16 cellular contexts compared by ENCODE assay signal in the genomic region with DNA sequence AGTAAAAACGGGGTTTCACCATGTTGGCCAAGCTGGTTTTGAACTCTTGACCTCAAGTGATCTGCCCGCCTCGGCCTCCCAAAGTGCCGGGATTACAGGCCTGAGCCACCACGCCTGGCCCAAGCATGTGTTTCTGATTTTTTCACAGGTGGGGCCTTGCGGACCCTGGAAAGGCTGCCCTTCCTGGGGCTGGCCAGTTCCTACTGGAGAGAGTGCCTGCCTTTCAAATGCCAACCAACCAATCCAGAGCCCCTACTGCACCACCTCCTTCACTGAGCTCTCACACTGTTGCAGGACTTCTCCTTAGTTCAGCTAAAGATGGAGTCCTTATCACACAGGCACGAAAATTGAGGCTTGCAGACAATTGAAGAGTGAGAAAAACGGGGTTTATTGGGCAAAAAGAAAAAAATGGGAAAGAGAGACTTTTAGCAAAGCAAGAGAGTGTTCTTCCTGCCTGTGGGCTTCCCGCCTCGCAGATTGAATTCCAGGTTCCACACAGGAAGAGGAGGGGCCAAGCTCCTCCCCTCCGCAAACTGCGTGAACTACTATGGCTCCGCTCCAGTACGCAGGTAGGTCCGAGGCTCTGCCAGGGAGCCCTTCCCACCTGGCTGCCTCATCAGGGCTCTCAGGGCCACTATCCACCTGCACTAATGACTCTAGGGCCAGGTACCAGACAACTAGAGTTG. TPM values are rescaled to one million over a fixed set of nuclear protein-coding genes. Genes with fewer than 3 reads are reported as not detected.
A peak's percentile ranks its signal among the peaks of the same experiment; 100 is the strongest.
DNase-seq lines count a peak whose midpoint lies in the region; ATAC-seq, FAIRE-seq and TF ChIP-seq lines count a peak whose summit lies in the region.
"Had no signal": no experiment of that assay in that cellular context is flagged by ENCODE, and none has a peak within 500 bp of the region (broad histone marks: within the 10 kb centered on the region; RNA-seq: fewer than 3 reads in every experiment).

No MANE protein-coding gene starts in this region.

- H3K9ac ChIP-seq in SK-N-SH (no peak overlapping the region), kidney (ENCODE audit: low read length in 2 of 2) (no peak overlapping the region)
- H3K9ac ChIP-seq: BLaER1 had no signal

- H3K4me2 ChIP-seq in SK-N-SH = no peak overlapping the region
- H3K4me2 ChIP-seq: BLaER1 had no signal

- H3K27ac ChIP-seq in SK-N-SH (ENCODE audit: low read depth in 2 of 2, low read length in 1 of 2) (no peak overlapping the region), Panc1 (ENCODE audit: low read length) (peak overlapping the region; percentile 53; the same call in 1 of the 2 replicates), thyroid gland (no peak overlapping the region), SJCRH30 (no peak overlapping the region), kidney (ENCODE audit: low read depth in 2 of 2, low read length in 2 of 2) (no peak overlapping the region)
- H3K27ac ChIP-seq: 22Rv1, BLaER1, SK-N-MC had no signal

- FAIRE-seq in kidney (lab: Jason Lieb, UNC) = no peak
- FAIRE-seq: H54 had no signal

- no peaks in the 10 kb centered on the region for H3K79me2 ChIP-seq in SK-N-SH (ENCODE audit: insufficient read depth)

- H3K27me3 Mint-ChIP-seq in nephron (ENCODE audit: low read depth) = no peaks in the 10 kb centered on the region

- H3K36me3 Mint-ChIP-seq in nephron (ENCODE audit: low read depth) = no peaks in the 10 kb centered on the region
- H3K36me3 Mint-ChIP-seq: CD8-positive, alpha-beta memory T cell had no signal

- H3K9me3 Mint-ChIP-seq in nephron = no peaks in the 10 kb centered on the region

- no peaks in the 10 kb centered on the region for H3K27me3 ChIP-seq in SK-N-SH (ENCODE audit: insufficient read depth)
- no peaks in the 10 kb centered on the region for H3K27me3 ChIP-seq in Panc1 (ENCODE audit: control insufficient read depth, insufficient read depth, low read length)
- H3K27me3 ChIP-seq in thyroid gland = no peaks in the 10 kb centered on the region
- H3K27me3 ChIP-seq in SJCRH30 = no peaks in the 10 kb centered on the region
- H3K27me3 ChIP-seq: BLaER1 had no signal

- no peak for TF ChIP-seq RAD21 in SK-N-SH (IDR thresholded peaks at IDR 0.05; ENCODE audit: low read length)

- no TSS peak for BruUV-seq in Panc1 (replicated peaks; lab: Mats Ljungman, UMichigan)

- 82% methylated on average over 14 of the region's 15 CpGs for WGBS in SK-N-SH (ENCODE audit: low lambda C conversion rate)
- WGBS in thyroid gland, 2 donors = 88 to 92% methylated on average over 15 of the region's 15 CpGs

- DNase-seq in SK-N-SH (no peak), Panc1 (ENCODE audit: low read depth, low spot score) (no peak), thyroid gland (peak; percentile 31 to 53), SJCRH30 (no peak), kidney (no peak)
- DNase-seq in NK-92 treated with Interleukin-12 subunit alpha and Interleukin-12 subunit beta, amount 100 ng/mL, for 24 hours (lab: John Stamatoyannopoulos, UW) = no peak
- DNase-seq: CD8-positive, alpha-beta memory T cell; IMR-90; NCI-H1417 treated with DMSO at 0.1 percent for 48 hours; NCI-H510A treated with DMSO at 0.1 percent for 48 hours had no signal

- ATAC-seq in SK-N-SH treated with all-trans-retinoic acid at 6 μM for 48 hours = no peak
- peak; percentile 83 for ATAC-seq in Panc1

- H3K9me3 ChIP-seq in SK-N-SH (no peaks in the 10 kb centered on the region), Panc1 (ENCODE audit: control insufficient read depth, insufficient read depth, low read depth, low read length) (no peaks in the 10 kb centered on the region), thyroid gland (no peaks in the 10 kb centered on the region), SJCRH30 (replicated peaks) (no peaks in the 10 kb centered on the region), kidney (ENCODE audit: control insufficient read depth in 1 of 2, low read length in 2 of 2) (no peaks in the 10 kb centered on the region)

- no peaks in the 10 kb centered on the region for H3K4me1 ChIP-seq in SK-N-SH (ENCODE audit: control insufficient read depth in 1 of 2, insufficient read depth in 2 of 2, low read depth in 1 of 2, low read length in 1 of 2)
- peaks cover 1% of the 10 kb centered on the region for H3K4me1 ChIP-seq in Panc1 (ENCODE audit: control insufficient read depth, insufficient read depth, low read length)
- H3K4me1 ChIP-seq in thyroid gland = no peaks in the 10 kb centered on the region
- no peaks in the 10 kb centered on the region for H3K4me1 ChIP-seq in SJCRH30
- peaks cover 0 to 6% of the 10 kb centered on the region in 2 donors for H3K4me1 ChIP-seq in kidney (ENCODE audit: control insufficient read depth in 1 of 2, insufficient read depth in 1 of 2, low read depth in 1 of 2, low read length in 2 of 2)
- H3K4me1 ChIP-seq: BLaER1 had no signal

- TF ChIP-seq CTCF in SK-N-SH (IDR thresholded peaks at IDR 0.05) (no peak), Panc1 (IDR thresholded peaks at IDR 0.05) (no peak), nephron (IDR thresholded peaks at IDR 0.05; ENCODE audit: unreplicated experiment in 3 of 3) (no peak), thyroid gland (IDR thresholded peaks at IDR 0.05) (no peak), kidney (IDR thresholded peaks at IDR 0.05; ENCODE audit: borderline replicate concordance, extremely low read depth, insufficient read depth) (no peak)

- H3K9me2 ChIP-seq in SK-N-SH = no peaks in the 10 kb centered on the region

- TF ChIP-seq EP300 in SK-N-SH (IDR thresholded peaks at IDR 0.05; ENCODE audit: borderline replicate concordance in 1 of 2, low read depth in 1 of 2, low read length in 1 of 2) = no peak

- peaks cover 41% of the 10 kb centered on the region for H3K4me1 Mint-ChIP-seq in nephron
- H3K4me1 Mint-ChIP-seq: CD8-positive, alpha-beta memory T cell had no signal

- intact Hi-C loops in Panc1 (cut with micrococcal nuclease; ENCODE audit: unreplicated experiment) (no loop called here), thyroid gland (cut with DNase I) (no loop called here), kidney (cut with DNase I) (no loop called here)

- in situ Hi-C loops in Panc1 (cut with HindIII; ENCODE audit: low pct_unique_long_range_greater_than_20kb, low sequenced_read_pairs) = no loop called here

- TF ChIP-seq POLR2A in thyroid gland (IDR thresholded peaks at IDR 0.05) = no peak

- POLR2A ChIA-PET in SK-N-SH (lab: Yijun Ruan, JAX) = no interaction called here
- POLR2A ChIA-PET in Panc1 (lab: Charles Lee) = interaction anchor here (0.6 kb wide), 2 partner anchors 13 to 128 kb away, joined by 3 to 7 read pairs; no protein-coding TSS in a partner anchor

- H3F3A ChIP-seq in SK-N-SH (replicated peaks; ENCODE audit: insufficient read depth) = peaks cover 2% of the 10 kb centered on the region

- H4K20me1 ChIP-seq in SK-N-SH (ENCODE audit: insufficient read depth) = no peaks in the 10 kb centered on the region
- H4K20me1 ChIP-seq: BLaER1 had no signal

- peak overlapping the region; percentile 29 to 67 (median 33) for H3K27ac Mint-ChIP-seq in nephron

- H3K4me3 Mint-ChIP-seq in nephron = no peak overlapping the region
- H3K4me3 Mint-ChIP-seq: CD8-positive, alpha-beta memory T cell had no signal

- H3K4me3 ChIP-seq in SK-N-SH (ENCODE audit: low read depth in 2 of 2, low read length in 1 of 2) (no peak overlapping the region), Panc1 (ENCODE audit: low read depth in 2 of 2, low read length in 2 of 2) (peak overlapping the region; percentile 31 to 54), thyroid gland (replicated peaks in 1 of 3) (no peak overlapping the region), SJCRH30 (no peak overlapping the region), kidney (ENCODE audit: low read length in 2 of 2) (no peak overlapping the region)
- H3K4me3 ChIP-seq: BLaER1, SK-N-MC had no signal

- H2AFZ ChIP-seq in SK-N-SH (ENCODE audit: low read depth) = no peak overlapping the region

- CTCF ChIA-PET in SK-N-SH (lab: Yijun Ruan, JAX) = interaction anchor here (0.9 to 2.2 kb wide), 2 partner anchors 17 to 32 kb away, joined by 3 to 6 read pairs; no protein-coding TSS in a partner anchor
- CTCF ChIA-PET in Panc1 (lab: Charles Lee) = interaction anchor here (1.0 kb wide), 1 partner anchor 32 kb away, joined by 4 read pairs; no protein-coding TSS in a partner anchor

- H3K36me3 ChIP-seq in SK-N-SH (replicated peaks in 1 of 2; ENCODE audit: control insufficient read depth in 1 of 2, insufficient read depth in 2 of 2, low read length in 1 of 2) = no peaks in the 10 kb centered on the region
- no peaks in the 10 kb centered on the region for H3K36me3 ChIP-seq in Panc1 (ENCODE audit: control insufficient read depth, insufficient read depth, low read length)
- H3K36me3 ChIP-seq in thyroid gland = no peaks in the 10 kb centered on the region
- H3K36me3 ChIP-seq in SJCRH30 = no peaks in the 10 kb centered on the region
- H3K36me3 ChIP-seq in kidney (ENCODE audit: control insufficient read depth in 1 of 2, insufficient read depth in 2 of 2, low read length in 2 of 2) = no peaks in the 10 kb centered on the region
- H3K36me3 ChIP-seq: BLaER1 had no signal

TF ChIP-seq in SK-N-SH, 30 proteins besides CTCF, POLR2A, EP300 and RAD21 (continues in another document):
- TF ChIP-seq GATA2 (CRISPR knock-in tag; IDR thresholded peaks at IDR 0.05) (no peak), GABPA (IDR thresholded peaks at IDR 0.05; ENCODE audit: low read depth) (no peak)

RNA-seq across cellular contexts. Expression of a gene that starts 8.3 kb away (rescaled TPM):
- polyA plus RNA-seq in SK-N-SH (2012; rRNA removed) = 42.9 and 61.0 TPM in 2 replicates
- polyA plus RNA-seq in SK-N-SH (2012; cell fraction: cytosol; rRNA removed) = 35.4 and 47.5 TPM in 2 replicates
- 15.4 and 21.3 TPM in 2 replicates for polyA plus RNA-seq in SK-N-SH (2012; cell fraction: nucleus; rRNA removed)
- 43.2 TPM for total RNA-seq in Panc1 (2021; ENCODE audit: unreplicated experiment)
- polyA plus RNA-seq in Panc1 (2012; ENCODE audit: insufficient read length) = 68.8 TPM
- total RNA-seq in thyroid gland = 10 to 100 TPM; 10.3 to 32.0 (median 23.4) TPM
- not detected in 2 replicates for total RNA-seq in SJCRH30 (2014; rRNA removed; shearing (Covaris generic))
- 36.6 TPM for total RNA-seq in kidney
- polyA plus RNA-seq in kidney (ENCODE audit: insufficient read depth, low read depth, low replicate concordance) = 243 TPM

RNA-seq across cellular contexts. Expression of a gene that starts 37.5 kb away (rescaled TPM):
- polyA plus RNA-seq in SK-N-SH (2012; rRNA removed) = 52.4 and 98.0 TPM in 2 replicates
- 44.5 and 51.8 TPM in 2 replicates for polyA plus RNA-seq in SK-N-SH (2012; cell fraction: cytosol; rRNA removed)
- 123 and 283 TPM in 2 replicates for polyA plus RNA-seq in SK-N-SH (2012; cell fraction: nucleus; rRNA removed)
- 172 TPM for total RNA-seq in Panc1 (2021; ENCODE audit: unreplicated experiment)
- polyA plus RNA-seq in Panc1 (2012; ENCODE audit: insufficient read length) = 88.2 TPM
- total RNA-seq in thyroid gland = 100 to 1,000 TPM; 105 to 296 (median 213) TPM
- total RNA-seq in SJCRH30 (2014; rRNA removed; shearing (Covaris generic)) = 24.5 and 31.9 TPM in 2 replicates
- 177 TPM for total RNA-seq in kidney
- 70.4 TPM for polyA plus RNA-seq in kidney (ENCODE audit: insufficient read depth, low read depth, low replicate concordance)

Comparison
In these comparisons a context has a peak if more than half of its experiments do, and no peak if none do; other contexts are left out.
1. DNase-seq: peak in thyroid gland (2 of 2); none in SK-N-SH (single experiment), Panc1 (single experiment), NK-92 treated with Interleukin-12 subunit alpha and Interleukin-12 subunit beta, amount 100 ng/mL, for 24 hours (single experiment), SJCRH30 (0 of 2) and kidney (single experiment).
2. H3K4me3 ChIP-seq: peak in Panc1 (2 of 2); none in SK-N-SH (0 of 2), thyroid gland (0 of 3), SJCRH30 (single experiment) and kidney (0 of 2).